ENCODE assay signal across 9 cellular contexts in genomic region chr2:128313076-128313836, GRCh38. TPM values are rescaled to one million over a fixed set of nuclear protein-coding genes. Genes with fewer than 3 reads are reported as not detected.
DNase-seq lines count a peak whose midpoint lies in the region; ATAC-seq and TF ChIP-seq lines count a peak whose summit lies in the region.
"Had no signal": no experiment of that assay in that cellular context is flagged by ENCODE, and none has a peak within 500 bp of the region (broad histone marks: within the 10 kb centered on the region; RNA-seq: fewer than 3 reads in every experiment).

No MANE protein-coding gene starts in this region.

- TF ChIP-seq CTCF in epithelial cell of esophagus (IDR thresholded peaks at IDR 0.05; ENCODE audit: insufficient read depth, low read depth, low read length, missing control alignments) = peak; percentile 55
- TF ChIP-seq CTCF in prostate gland (IDR thresholded peaks at IDR 0.05) = peak in 2 of 4 experiments; percentile 50 to 72

- intact Hi-C loops in prostate gland (cut with DNase I) = no loop called here

- DNase-seq in NCI-H2227 (lab: John Stamatoyannopoulos, UW; ENCODE audit: unreplicated experiment) (peak; percentile 35), NCI-H2227 treated with DMSO at 0.1 percent for 48 hours (lab: John Stamatoyannopoulos, UW) (no peak), OCI-M1 (lab: John Stamatoyannopoulos, UW) (peak; percentile 23), epithelial cell of esophagus (ENCODE audit: low read depth) (peak; percentile 36), prostate gland (ENCODE audit: low spot score) (peak; percentile 23), AG08395 (ENCODE audit: low spot score) (no peak), SKM-1 (lab: John Stamatoyannopoulos, UW; ENCODE audit: unreplicated experiment) (no peak)

- H3K36me3 ChIP-seq in prostate gland = no peaks in the 10 kb centered on the region

- ATAC-seq in GM19452 (IDR thresholded peaks at IDR 0.05; ENCODE audit: unreplicated experiment) = no peak
- ATAC-seq: mucosa of descending colon had no signal

- peaks cover 2% of the 10 kb centered on the region for H3K4me1 ChIP-seq in prostate gland (replicated peaks)

- no peak overlapping the region for H3K4me3 ChIP-seq in epithelial cell of esophagus (ENCODE audit: low read length)
- no peak overlapping the region for H3K4me3 ChIP-seq in prostate gland
- H3K4me3 ChIP-seq: mucosa of descending colon had no signal

- H3K27ac ChIP-seq in prostate gland = no peak overlapping the region

- TF ChIP-seq POLR2A in prostate gland (IDR thresholded peaks at IDR 0.05) = no peak

- no peaks in the 10 kb centered on the region for H3K9me3 ChIP-seq in prostate gland
- H3K9me3 ChIP-seq: mucosa of descending colon had no signal

- no peaks in the 10 kb centered on the region for H3K27me3 ChIP-seq in prostate gland (replicated peaks; ENCODE audit: insufficient read depth)

- WGBS in prostate gland = 27% methylated on average over 8 of the region's 8 CpGs

RNA-seq across cellular contexts. Expression of gene HS6ST1, which starts 5.4 kb away (rescaled TPM):
- 100 to 1,000 TPM in 1 of 2 donors, 10 to 100 TPM in 1; 69.0 to 233 TPM for total RNA-seq in prostate gland

Comparison
In these comparisons a context has a peak if more than half of its experiments do, and no peak if none do; other contexts are left out.
1. DNase-seq: peak in NCI-H2227 (single experiment), OCI-M1 (single experiment), epithelial cell of esophagus (single experiment) and prostate gland (single experiment); none in NCI-H2227 treated with DMSO at 0.1 percent for 48 hours (single experiment), AG08395 (single experiment) and SKM-1 (single experiment).